1 cellular context compared by ENCODE assay signal in the genomic region with DNA sequence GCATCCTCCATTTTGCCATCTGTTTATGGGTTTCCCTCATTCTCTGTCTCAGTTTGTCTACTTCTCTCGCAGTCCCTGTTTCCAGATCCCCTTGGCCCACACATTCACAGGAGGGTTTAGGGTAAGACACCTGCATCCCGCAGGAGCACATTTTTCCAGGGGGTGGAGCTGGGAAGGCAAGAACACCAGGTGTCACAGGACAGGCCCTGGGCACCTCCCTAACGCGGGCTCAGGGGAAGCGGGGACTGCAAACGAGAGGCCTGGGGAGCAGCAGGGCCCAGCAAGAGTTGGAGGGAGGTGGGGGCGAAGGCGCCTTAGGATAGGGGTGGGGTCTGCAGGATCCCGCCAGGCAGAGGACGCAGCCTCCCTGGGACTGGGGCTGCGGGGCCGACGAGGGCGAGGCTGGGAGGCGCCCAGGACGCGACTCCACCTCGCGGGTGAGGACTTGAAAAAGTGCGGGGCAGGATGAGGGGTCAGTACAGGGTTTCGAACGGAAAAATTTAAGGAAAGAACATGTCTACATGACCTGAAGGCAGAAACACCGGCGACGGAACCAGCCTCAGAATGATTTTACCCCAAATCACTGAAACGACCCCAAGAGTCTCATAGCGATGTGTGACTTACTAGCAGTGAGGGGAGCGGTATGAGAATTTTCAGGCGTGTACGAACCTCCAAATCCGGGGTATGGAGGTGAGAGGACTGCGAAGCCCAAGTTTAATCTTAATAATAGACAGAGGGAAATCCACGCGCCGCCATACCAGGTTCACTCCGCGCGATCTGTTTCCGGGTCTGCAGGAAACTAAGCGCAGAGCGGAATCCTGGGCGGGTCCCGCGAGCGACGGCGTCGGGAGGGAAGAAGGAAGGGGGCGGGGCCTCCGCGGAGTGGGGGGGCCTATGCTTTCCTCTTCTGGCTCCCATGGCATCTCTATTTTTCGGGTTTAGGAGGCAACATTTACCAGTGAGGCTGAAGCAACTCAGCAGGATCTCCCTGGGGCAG.
TF ChIP-seq lines count a peak whose summit lies in the region.

No MANE protein-coding gene starts in this region.

TF ChIP-seq in H1, 55 proteins besides CTCF, POLR2A, EP300 and RAD21:
- TF ChIP-seq KDM5A (IDR thresholded peaks at IDR 0.05; ENCODE audit: low read length) (no peak), RFX5 (IDR thresholded peaks at IDR 0.05; ENCODE audit: borderline replicate concordance, low read depth, low read length) (no peak), CEBPB (IDR thresholded peaks at IDR 0.05; ENCODE audit: low read depth, low read length) (no peak), SIRT6 (IDR thresholded peaks at IDR 0.05; ENCODE audit: low read length) (no peak), EZH2 (IDR thresholded peaks at IDR 0.05; ENCODE audit: low read depth, low read length, severe bottlenecking) (no peak), CHD1 (IDR thresholded peaks at IDR 0.05; ENCODE audit: low read depth, low read length) (no peak), CBX5 (IDR thresholded peaks at IDR 0.05; ENCODE audit: low read depth, low read length) (no peak), YY1 (IDR thresholded peaks at IDR 0.05; ENCODE audit: low read depth, low read length) (no peak), SP2 (IDR thresholded peaks at IDR 0.05; ENCODE audit: low read length) (no peak), SIX5 (IDR thresholded peaks at IDR 0.05; ENCODE audit: low read depth, low read length) (no peak), GABPA (IDR thresholded peaks at IDR 0.05; ENCODE audit: borderline replicate concordance, insufficient read depth, low read length) (no peak), FOSL1 (IDR thresholded peaks at IDR 0.05; ENCODE audit: insufficient read depth, low read depth, low read length) (no peak), SP1 (IDR thresholded peaks at IDR 0.05; ENCODE audit: low read depth, low read length) (no peak), TCF12 (IDR thresholded peaks at IDR 0.05; ENCODE audit: low read depth, low read length) (no peak), BCL11A (IDR thresholded peaks at IDR 0.05; ENCODE audit: low read depth in 2 of 2, low read length in 2 of 2) (no peak), CREB1 (IDR thresholded peaks at IDR 0.05) (no peak), RXRA (IDR thresholded peaks at IDR 0.05; ENCODE audit: insufficient read depth, low read depth, low read length) (no peak)
